In genomic region chr1:28740118-28740517, GRCh38 we compare ENCODE assay signal across 10 cellular contexts. TPM values are rescaled to one million over a fixed set of nuclear protein-coding genes. Genes with fewer than 3 reads are reported as not detected.
DNase-seq lines count a peak whose midpoint lies in the region; ATAC-seq and TF ChIP-seq lines count a peak whose summit lies in the region.
"Had no signal": no experiment of that assay in that cellular context is flagged by ENCODE, and none has a peak within 500 bp of the region (broad histone marks: within the 10 kb centered on the region; RNA-seq: fewer than 3 reads in every experiment).

No MANE protein-coding gene starts in this region.

- no peaks in the 10 kb centered on the region for H3K27me3 Mint-ChIP-seq in activated naive CD4-positive, alpha-beta T cell treated with anti-CD3 and anti-CD28 coated beads for 36 hours (ENCODE audit: low read depth)
- no peaks in the 10 kb centered on the region for H3K27me3 Mint-ChIP-seq in T-cell
- no peaks in the 10 kb centered on the region for H3K27me3 Mint-ChIP-seq in stimulated activated naive CD8-positive, alpha-beta T cell treated with anti-CD3 and anti-CD28 coated beads, Interleukin-15, amount 100 ng/mL, for 72 hours

- no peak overlapping the region for H3K27ac ChIP-seq in hepatocyte
- H3K27ac ChIP-seq in tibial artery, result no peak overlapping the region

- POLR2A ChIA-PET in T-cell (lab: Charles Lee), result interaction anchor here in 1 of 2 donors (0.5 kb wide), 1 partner anchor 9 kb away, joined by 12 read pairs; no protein-coding TSS in a partner anchor

- peak overlapping the region; percentile 55 for H3K27ac Mint-ChIP-seq in activated naive CD4-positive, alpha-beta T cell treated with anti-CD3 and anti-CD28 coated beads for 36 hours
- peak overlapping the region in 1 of 2 donors; percentile 63 for H3K27ac Mint-ChIP-seq in T-cell
- no peak overlapping the region for H3K27ac Mint-ChIP-seq in stimulated activated naive CD8-positive, alpha-beta T cell treated with anti-CD3 and anti-CD28 coated beads, Interleukin-15, amount 100 ng/mL, for 72 hours

- intact Hi-C loops in activated naive CD4-positive, alpha-beta T cell treated with anti-CD3 and anti-CD28 coated beads for 36 hours (cut with micrococcal nuclease), result no loop called here
- intact Hi-C loops in tibial artery (cut with DNase I; ENCODE audit: low total_unique reads), result no loop called here

- H3K36me3 ChIP-seq in hepatocyte (replicated peaks; ENCODE audit: insufficient read depth, low read depth) (peaks cover 8% of the 10 kb centered on the region), tibial artery (peaks cover 48 to 62% (median 58%) of the 10 kb centered on the region in 3 donors)

- H3K36me3 Mint-ChIP-seq in activated naive CD4-positive, alpha-beta T cell treated with anti-CD3 and anti-CD28 coated beads for 36 hours (ENCODE audit: low read depth), result peaks cover 57% of the 10 kb centered on the region
- peaks cover 38% of the 10 kb centered on the region for H3K36me3 Mint-ChIP-seq in T-cell

- ATAC-seq in T-cell (replicated peaks in 1 of 4), result no peak
- ATAC-seq in stimulated activated naive CD8-positive, alpha-beta T cell treated with anti-CD3 and anti-CD28 coated beads, Interleukin-15, amount 100 ng/mL, for 72 hours, result no peak

- H3K4me2 ChIP-seq in hepatocyte, result peak overlapping the region; percentile 94

- peaks cover 47% of the 10 kb centered on the region for H3K4me1 ChIP-seq in hepatocyte (ENCODE audit: insufficient read depth)
- H3K4me1 ChIP-seq in tibial artery, result peaks cover 0 to 67% (median 44%) of the 10 kb centered on the region in 4 donors

- TF ChIP-seq CTCF in hepatocyte (IDR thresholded peaks at IDR 0.05; ENCODE audit: poor library complexity) (no peak), tibial artery (IDR thresholded peaks at IDR 0.05) (no peak)

- H4K20me1 ChIP-seq in hepatocyte (ENCODE audit: insufficient read depth, poor library complexity, severe bottlenecking), result peaks cover 73% of the 10 kb centered on the region

- no peak overlapping the region for H2AFZ ChIP-seq in hepatocyte

- CTCF ChIA-PET in activated naive CD4-positive, alpha-beta T cell treated with anti-CD3 and anti-CD28 coated beads for 36 hours (lab: Charles Lee), result interaction anchor here (0.6 kb wide), 1 partner anchor 55 kb away, joined by 3 read pairs; no protein-coding TSS in a partner anchor
- CTCF ChIA-PET in T-cell (lab: Charles Lee), result interaction anchor here in 1 of 2 donors (1.5 kb wide), 1 partner anchor 12 kb away, joined by 3 read pairs; no protein-coding TSS in a partner anchor

- peaks cover 84% of the 10 kb centered on the region for H3K79me2 ChIP-seq in hepatocyte

- H3K4me3 ChIP-seq in hepatocyte (peak overlapping the region; percentile 5), tibial artery (no peak overlapping the region)

- H3K27me3 ChIP-seq in hepatocyte, result no peaks in the 10 kb centered on the region
- no peaks in the 10 kb centered on the region for H3K27me3 ChIP-seq in tibial artery

- no peaks in the 10 kb centered on the region for H3K9me2 ChIP-seq in hepatocyte (replicated peaks; ENCODE audit: insufficient read depth)

- peak overlapping the region; percentile 17 for H3K4me3 Mint-ChIP-seq in activated naive CD4-positive, alpha-beta T cell treated with anti-CD3 and anti-CD28 coated beads for 36 hours
- H3K4me3 Mint-ChIP-seq in T-cell, result peak overlapping the region; percentile 0 to 98 (median 32)
- peak overlapping the region; percentile 96 to 99 for H3K4me3 Mint-ChIP-seq in stimulated activated naive CD8-positive, alpha-beta T cell treated with anti-CD3 and anti-CD28 coated beads, Interleukin-15, amount 100 ng/mL, for 72 hours

- DNase-seq in activated naive CD4-positive, alpha-beta T cell treated with anti-CD3 and anti-CD28 coated beads for 36 hours, result no peak
- no peak for DNase-seq in activated naive CD4-positive, alpha-beta T cell treated with anti-CD3 and anti-CD28 coated beads, Interleukin-2, amount 50 U/mL, for 16 hours
- no peak for DNase-seq in T-cell
- DNase-seq in hepatocyte (ENCODE audit: low spot score), result no peak
- no peak for DNase-seq in stimulated activated naive CD8-positive, alpha-beta T cell treated with anti-CD3 and anti-CD28 coated beads, Interleukin-15, amount 100 ng/mL, for 72 hours
- DNase-seq in tibial artery, result no peak
- no peak for DNase-seq in UCSD-AML1 (lab: John Stamatoyannopoulos, UW; ENCODE audit: unreplicated experiment)
- no peak for DNase-seq in SK-N-DZ (ENCODE audit: low spot score)
- DNase-seq: EL, NCI-H2107 had no signal

- H3K9me3 ChIP-seq in hepatocyte (ENCODE audit: low read depth), result no peaks in the 10 kb centered on the region
- no peaks in the 10 kb centered on the region for H3K9me3 ChIP-seq in tibial artery

- peaks cover 66% of the 10 kb centered on the region for H3K4me1 Mint-ChIP-seq in activated naive CD4-positive, alpha-beta T cell treated with anti-CD3 and anti-CD28 coated beads for 36 hours (ENCODE audit: low read depth)
- H3K4me1 Mint-ChIP-seq in T-cell, result peaks cover 60 to 69% (median 69%) of the 10 kb centered on the region in 3 donors
- H3K4me1 Mint-ChIP-seq in stimulated activated naive CD8-positive, alpha-beta T cell treated with anti-CD3 and anti-CD28 coated beads, Interleukin-15, amount 100 ng/mL, for 72 hours, result peaks cover 71% of the 10 kb centered on the region

- no peaks in the 10 kb centered on the region for H3K9me3 Mint-ChIP-seq in activated naive CD4-positive, alpha-beta T cell treated with anti-CD3 and anti-CD28 coated beads for 36 hours
- no peaks in the 10 kb centered on the region for H3K9me3 Mint-ChIP-seq in T-cell
- no peaks in the 10 kb centered on the region for H3K9me3 Mint-ChIP-seq in stimulated activated naive CD8-positive, alpha-beta T cell treated with anti-CD3 and anti-CD28 coated beads, Interleukin-15, amount 100 ng/mL, for 72 hours

RNA-seq across cellular contexts. Expression of gene YTHDF2, which starts 3.4 kb away (rescaled TPM):
- total RNA-seq in activated naive CD4-positive, alpha-beta T cell treated with anti-CD3 and anti-CD28 coated beads for 36 hours, result 10 to 100 TPM; 64.9 to 66.1 TPM
- total RNA-seq in T-cell (10 to 100 TPM; 61.3 to 77.3 (median 67.0) TPM), hepatocyte (71.9 and 87.3 TPM in 2 replicates)
- 66.8 and 83.3 TPM in 2 replicates for polyA plus RNA-seq in hepatocyte
- polyA plus RNA-seq in SK-N-DZ (2014; cell fraction: cytosol; rRNA removed), result 56.2 and 111 TPM in 2 replicates
- polyA plus RNA-seq in SK-N-DZ (2014; cell fraction: nucleus; rRNA removed), result 39.4 and 60.0 TPM in 2 replicates

Comparison
In these comparisons a context has a peak if more than half of its experiments do, and no peak if none do; other contexts are left out.
1. H3K4me3 Mint-ChIP-seq: peak in every context shown above with its lines; median percentile 98 in stimulated activated naive CD8-positive, alpha-beta T cell treated with anti-CD3 and anti-CD28 coated beads, Interleukin-15, amount 100 ng/mL, for 72 hours; 32 in T-cell; 17 in activated naive CD4-positive, alpha-beta T cell treated with anti-CD3 and anti-CD28 coated beads for 36 hours.